Comparison of ENCODE assay signal across 16 cellular contexts in the genomic region with DNA sequence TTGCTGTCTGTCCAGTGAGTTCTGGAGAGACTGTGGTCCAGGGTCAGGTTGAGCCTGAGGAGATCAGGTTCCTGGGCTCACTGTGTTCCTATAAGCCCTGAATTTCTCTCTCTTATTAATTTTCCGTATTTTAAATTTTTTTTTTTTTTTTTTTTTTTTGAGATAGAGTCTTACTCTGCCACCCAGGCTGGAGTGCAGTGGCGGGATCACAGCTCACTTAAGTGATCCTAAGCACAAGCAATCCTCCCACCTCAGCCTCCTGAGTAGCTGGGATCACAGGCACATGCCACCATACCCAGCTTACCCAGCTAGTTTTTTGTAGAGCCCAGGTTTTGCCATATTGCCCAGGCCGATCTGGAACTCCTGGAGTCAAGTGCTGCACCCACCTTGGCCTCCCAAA.
"Had no signal": no experiment of that assay in that cellular context is flagged by ENCODE, and none has a peak within 500 bp of the region (broad histone marks: within the 10 kb centered on the region; RNA-seq: fewer than 3 reads in every experiment).

No MANE protein-coding gene starts in this region.

- H3K27ac ChIP-seq: body of pancreas, parathyroid adenoma had no signal

- H3K9me3 ChIP-seq: body of pancreas, gastroesophageal sphincter, heart right ventricle, thyroid gland had no signal

- H3K27me3 ChIP-seq: body of pancreas, gastroesophageal sphincter, heart right ventricle, thyroid gland had no signal

- DNase-seq: activated CD4-positive, alpha-beta T cell treated with anti-CD3 and anti-CD28 coated beads for 36 hours; activated CD4-positive, alpha-beta T cell treated with anti-CD3 and anti-CD28 coated beads, Interleukin-2, amount 50 U/mL, for 48 hours; body of pancreas; heart right ventricle; immature natural killer cell; kidney glomerular epithelial cell; natural killer cell; stimulated activated CD4-positive, alpha-beta T cell treated with anti-CD3 and anti-CD28 coated beads, Interleukin-4, amount 100 ng/mL, for 4 hours; stimulated activated naive B cell treated with anti-CD40 and anti-IgM and Interleukin-4, amounts not matched to agents 10 μg/mL and 1 μg/mL and 100 μg/mL, for 72 hours had no signal

- ATAC-seq: activated CD4-positive, alpha-beta T cell treated with anti-CD3 and anti-CD28 coated beads for 36 hours; body of pancreas; esophagus mucosa; gastroesophageal sphincter; heart right ventricle; natural killer cell; stimulated activated naive B cell treated with anti-CD40 and anti-IgM and Interleukin-4, amounts not matched to agents 10 μg/mL and 1 μg/mL and 100 μg/mL, for 72 hours; WTC11 had no signal

- H3K4me3 ChIP-seq: body of pancreas, coronary artery, gastroesophageal sphincter, heart right ventricle, smooth muscle cell, thyroid gland had no signal

- H3K9ac ChIP-seq: parathyroid adenoma had no signal
